Comparison of ENCODE assay signal across 26 cellular contexts in genomic region chr10:42519079-42519478, GRCh38.
"Had no signal": no experiment of that assay in that cellular context is flagged by ENCODE, and none has a peak within 500 bp of the region (broad histone marks: within the 10 kb centered on the region; RNA-seq: fewer than 3 reads in every experiment).

No MANE protein-coding gene starts in this region.

- H3K4me1 ChIP-seq: esophagus squamous epithelium, lower lobe of right lung, psoas muscle, sigmoid colon, tibial nerve, upper lobe of right lung, vagina had no signal

- DNase-seq: effector CD8-positive, alpha-beta T cell; erythroblast; esophagus squamous epithelium; foreskin melanocyte; hypothalamus; left ventricle myocardium superior; lower lobe of right lung; naive thymus-derived CD8-positive, alpha-beta T cell; nephron progenitor cell; occipital lobe; ovary; posterior cingulate gyrus; psoas muscle; right cardiac atrium; sigmoid colon; stimulated activated CD4-positive, alpha-beta T cell treated with anti-CD3 and anti-CD28 coated beads, Interleukin-2, amount 100 ng/mL, for 24 hours; stimulated activated CD4-positive, alpha-beta T cell treated with anti-CD3 and anti-CD28 coated beads, Interleukin-4, amount 100 ng/mL, for 24 hours; stimulated activated naive CD4-positive, alpha-beta T cell treated with Interleukin-2 at 50 U/mL for 16 hours; substantia nigra; upper lobe of right lung had no signal

- FAIRE-seq: colon had no signal

- H3K27ac Mint-ChIP-seq: dendritic cell treated with granulocyte-macrophage colony-stimulating factor and Interleukin-4, amounts not matched to agents 40 ng/mL and 50 ng/mL, for 4 days; nephron progenitor cell; stimulated activated effector memory CD8-positive, alpha-beta T cell treated with anti-CD3 and anti-CD28 coated beads, Interleukin-12 subunit alpha, Interleukin-12 subunit beta, amount 100 ng/mL, for 72 hours had no signal

- H3K4me3 ChIP-seq: esophagus squamous epithelium, lower lobe of right lung, ovary, psoas muscle, sigmoid colon, thoracic aorta, tibial nerve, upper lobe of right lung, vagina had no signal

- H3K27ac ChIP-seq: esophagus squamous epithelium, lower lobe of right lung, ovary, psoas muscle, sigmoid colon, thoracic aorta, tibial nerve, upper lobe of right lung, vagina had no signal

- ATAC-seq: left ventricle myocardium superior; lower lobe of right lung; naive thymus-derived CD8-positive, alpha-beta T cell; psoas muscle; right cardiac atrium; stimulated activated effector memory CD8-positive, alpha-beta T cell treated with anti-CD3 and anti-CD28 coated beads, Interleukin-12 subunit alpha, Interleukin-12 subunit beta, amount 100 ng/mL, for 72 hours; upper lobe of right lung had no signal

- H3K27me3 ChIP-seq: esophagus squamous epithelium, ovary, sigmoid colon, tibial nerve, upper lobe of right lung, vagina had no signal

- H3K4me3 Mint-ChIP-seq: dendritic cell treated with granulocyte-macrophage colony-stimulating factor and Interleukin-4, amounts not matched to agents 40 ng/mL and 50 ng/mL, for 4 days; naive thymus-derived CD8-positive, alpha-beta T cell; nephron progenitor cell; stimulated activated effector memory CD8-positive, alpha-beta T cell treated with anti-CD3 and anti-CD28 coated beads, Interleukin-12 subunit alpha, Interleukin-12 subunit beta, amount 100 ng/mL, for 72 hours had no signal

- H3K27me3 Mint-ChIP-seq: dendritic cell treated with granulocyte-macrophage colony-stimulating factor and Interleukin-4, amounts not matched to agents 40 ng/mL and 50 ng/mL, for 4 days; naive thymus-derived CD8-positive, alpha-beta T cell had no signal

- H3K4me1 Mint-ChIP-seq: naive thymus-derived CD8-positive, alpha-beta T cell; nephron progenitor cell; stimulated activated effector memory CD8-positive, alpha-beta T cell treated with anti-CD3 and anti-CD28 coated beads, Interleukin-12 subunit alpha, Interleukin-12 subunit beta, amount 100 ng/mL, for 72 hours had no signal
